In the genomic region with DNA sequence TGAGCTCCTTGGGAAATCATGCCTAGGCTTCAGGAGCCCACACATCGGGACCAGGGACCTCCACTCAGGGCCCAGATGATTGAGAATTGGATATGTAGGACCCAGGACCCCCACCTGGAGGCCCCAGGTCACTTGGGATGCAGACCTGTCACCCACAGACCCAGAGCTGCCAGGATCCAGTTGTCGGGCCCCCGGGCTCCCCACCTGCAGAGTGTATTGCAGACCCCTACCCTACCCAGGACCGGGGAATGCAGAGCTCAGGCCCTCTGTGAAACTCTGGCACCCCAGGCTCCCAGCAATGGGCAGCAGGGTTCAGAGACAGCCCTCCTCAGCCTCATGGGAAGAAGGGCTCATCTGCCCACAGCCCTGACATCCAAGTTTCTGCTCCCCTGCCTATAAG, we compare ENCODE assay signal across 19 cellular contexts. TPM values are rescaled to one million over a fixed set of nuclear protein-coding genes. Genes with fewer than 3 reads are reported as not detected.
DNase-seq lines count a peak whose midpoint lies in the region; ATAC-seq and TF ChIP-seq lines count a peak whose summit lies in the region.
"Had no signal": no experiment of that assay in that cellular context is flagged by ENCODE, and none has a peak within 500 bp of the region (broad histone marks: within the 10 kb centered on the region; RNA-seq: fewer than 3 reads in every experiment).

No MANE protein-coding gene starts in this region.

- H2AFZ ChIP-seq in osteoblast (ENCODE audit: low read length) = no peak overlapping the region
- H2AFZ ChIP-seq: GM23248 had no signal

- H3K27me3 ChIP-seq in osteoblast (ENCODE audit: insufficient read depth, low read length) (no peaks in the 10 kb centered on the region), MG63 (no peaks in the 10 kb centered on the region)
- H3K27me3 ChIP-seq: BLaER1 treated with 17β-estradiol and CSF1 and Interleukin-3, amounts not matched to agents 10 nM and 100 nM had no signal

- no peak overlapping the region for H3K27ac ChIP-seq in osteoblast (ENCODE audit: low read depth, low read length)
- H3K27ac ChIP-seq: 22Rv1; BLaER1 treated with 17β-estradiol and CSF1 and Interleukin-3, amounts not matched to agents 10 nM and 100 nM; GM23248 had no signal

- H3K9me3 Mint-ChIP-seq in activated naive CD8-positive, alpha-beta T cell (ENCODE audit: low read depth) = no peaks in the 10 kb centered on the region
- peaks cover 4% of the 10 kb centered on the region for H3K9me3 Mint-ChIP-seq in activated naive CD8-positive, alpha-beta T cell treated with anti-CD3 and anti-CD28 coated beads, Interleukin-2, amount 50 U/mL, for 24 hours
- no peaks in the 10 kb centered on the region for H3K9me3 Mint-ChIP-seq in stimulated activated naive CD8-positive, alpha-beta T cell treated with anti-CD3 and anti-CD28 coated beads, Interleukin-15, amount 100 ng/mL, for 72 hours
- H3K9me3 Mint-ChIP-seq: CD4-positive, alpha-beta T cell had no signal

- no peak for DNase-seq in activated naive CD8-positive, alpha-beta T cell treated with anti-CD3 and anti-CD28 coated beads, Interleukin-2, amount 50 U/mL, for 24 hours
- DNase-seq in stimulated activated naive CD8-positive, alpha-beta T cell treated with anti-CD3 and anti-CD28 coated beads, Interleukin-15, Interleukin-2, amounts not matched to agents 100 U/mL and 50 U/mL, for 24 hours = no peak
- no peak for DNase-seq in stimulated activated naive CD8-positive, alpha-beta T cell treated with anti-CD3 and anti-CD28 coated beads, Interleukin-15, amount 100 ng/mL, for 72 hours
- DNase-seq in osteoblast (ENCODE audit: insufficient read length, low spot score, missing footprints) = peak; percentile 66
- no peak for DNase-seq in MG63
- DNase-seq: CD4-positive, alpha-beta T cell; CD8-positive, alpha-beta memory T cell; DMS 273 treated with DMSO at 0.1 percent for 48 hours; DMS79; EL; GDM1; GM23248; H9 had no signal

- H3K9me3 ChIP-seq in osteoblast (ENCODE audit: low read depth, low read length) = no peaks in the 10 kb centered on the region
- H3K9me3 ChIP-seq in MG63 = peaks cover 4% of the 10 kb centered on the region

- H3K4me3 Mint-ChIP-seq in activated naive CD8-positive, alpha-beta T cell = no peak overlapping the region
- H3K4me3 Mint-ChIP-seq in activated naive CD8-positive, alpha-beta T cell treated with anti-CD3 and anti-CD28 coated beads, Interleukin-2, amount 50 U/mL, for 24 hours = no peak overlapping the region
- no peak overlapping the region for H3K4me3 Mint-ChIP-seq in stimulated activated naive CD8-positive, alpha-beta T cell treated with anti-CD3 and anti-CD28 coated beads, Interleukin-15, amount 100 ng/mL, for 72 hours
- H3K4me3 Mint-ChIP-seq: B cell; CD14-positive monocyte; CD4-positive, alpha-beta T cell; CD8-positive, alpha-beta memory T cell; H9 had no signal

- no peak overlapping the region for H3K4me2 ChIP-seq in osteoblast (ENCODE audit: insufficient read depth, low read length)
- H3K4me2 ChIP-seq: BLaER1 treated with 17β-estradiol and CSF1 and Interleukin-3, amounts not matched to agents 10 nM and 100 nM had no signal

- peaks cover 32% of the 10 kb centered on the region for H3K4me1 Mint-ChIP-seq in activated naive CD8-positive, alpha-beta T cell (ENCODE audit: low read depth)
- H3K4me1 Mint-ChIP-seq in activated naive CD8-positive, alpha-beta T cell treated with anti-CD3 and anti-CD28 coated beads, Interleukin-2, amount 50 U/mL, for 24 hours = peaks cover 29% of the 10 kb centered on the region
- peaks cover 40% of the 10 kb centered on the region for H3K4me1 Mint-ChIP-seq in stimulated activated naive CD8-positive, alpha-beta T cell treated with anti-CD3 and anti-CD28 coated beads, Interleukin-15, amount 100 ng/mL, for 72 hours

- no peaks in the 10 kb centered on the region for H3K27me3 Mint-ChIP-seq in activated naive CD8-positive, alpha-beta T cell
- no peaks in the 10 kb centered on the region for H3K27me3 Mint-ChIP-seq in activated naive CD8-positive, alpha-beta T cell treated with anti-CD3 and anti-CD28 coated beads, Interleukin-2, amount 50 U/mL, for 24 hours
- H3K27me3 Mint-ChIP-seq in stimulated activated naive CD8-positive, alpha-beta T cell treated with anti-CD3 and anti-CD28 coated beads, Interleukin-15, amount 100 ng/mL, for 72 hours = no peaks in the 10 kb centered on the region
- H3K27me3 Mint-ChIP-seq: B cell; CD4-positive, alpha-beta T cell; CD8-positive, alpha-beta memory T cell had no signal

- peak overlapping the region; percentile 34 for H3K27ac Mint-ChIP-seq in activated naive CD8-positive, alpha-beta T cell
- no peak overlapping the region for H3K27ac Mint-ChIP-seq in activated naive CD8-positive, alpha-beta T cell treated with anti-CD3 and anti-CD28 coated beads, Interleukin-2, amount 50 U/mL, for 24 hours
- no peak overlapping the region for H3K27ac Mint-ChIP-seq in stimulated activated naive CD8-positive, alpha-beta T cell treated with anti-CD3 and anti-CD28 coated beads, Interleukin-15, amount 100 ng/mL, for 72 hours
- H3K27ac Mint-ChIP-seq: B cell; CD4-positive, alpha-beta T cell had no signal

- peaks cover 10% of the 10 kb centered on the region for H3K36me3 Mint-ChIP-seq in activated naive CD8-positive, alpha-beta T cell
- H3K36me3 Mint-ChIP-seq in activated naive CD8-positive, alpha-beta T cell treated with anti-CD3 and anti-CD28 coated beads, Interleukin-2, amount 50 U/mL, for 24 hours (ENCODE audit: low read depth) = peaks cover 34% of the 10 kb centered on the region

- H3K36me3 ChIP-seq in osteoblast (ENCODE audit: insufficient read depth, low read length) (peaks cover 2% of the 10 kb centered on the region), MG63 (peaks cover 15% of the 10 kb centered on the region)

- H4K20me1 ChIP-seq in osteoblast (ENCODE audit: insufficient read depth, low read length) = no peaks in the 10 kb centered on the region

- H3K79me2 ChIP-seq in osteoblast (ENCODE audit: insufficient read depth, low read length) = peaks cover 22% of the 10 kb centered on the region

- peaks cover 4% of the 10 kb centered on the region for H3K4me1 ChIP-seq in osteoblast (ENCODE audit: insufficient read depth, low read length)

- TF ChIP-seq CTCF in osteoblast (IDR thresholded peaks at IDR 0.05; ENCODE audit: extremely low read depth, low read depth, low read length) = no peak

- H3K4me3 ChIP-seq in osteoblast (ENCODE audit: insufficient read depth, low read length) (no peak overlapping the region), MG63 (no peak overlapping the region)
- H3K4me3 ChIP-seq: BLaER1 treated with 17β-estradiol and CSF1 and Interleukin-3, amounts not matched to agents 10 nM and 100 nM; GM12878; GM23248 had no signal

- ATAC-seq in activated naive CD8-positive, alpha-beta T cell treated with anti-CD3 and anti-CD28 coated beads, Interleukin-2, amount 50 U/mL, for 24 hours = no peak
- ATAC-seq in stimulated activated naive CD8-positive, alpha-beta T cell treated with anti-CD3 and anti-CD28 coated beads, Interleukin-15, Interleukin-2, amounts not matched to agents 100 U/mL and 50 U/mL, for 24 hours = peak; percentile 20
- no peak for ATAC-seq in stimulated activated naive CD8-positive, alpha-beta T cell treated with anti-CD3 and anti-CD28 coated beads, Interleukin-15, amount 100 ng/mL, for 72 hours
- ATAC-seq: GM12878 had no signal

RNA-seq across cellular contexts. Expression of a gene that starts 5.9 kb away (rescaled TPM):
- total RNA-seq in osteoblast = 9.1 and 12.7 TPM in 2 replicates
- total RNA-seq in MG63 (2014; rRNA removed; shearing (Covaris generic); ENCODE audit: low replicate concordance) = 18.7 and 49.6 TPM in 2 replicates

RNA-seq across cellular contexts. Expression of a gene that starts 6.2 kb away (rescaled TPM):
- total RNA-seq in osteoblast = 76.9 and 77.4 TPM in 2 replicates
- total RNA-seq in MG63 (2014; rRNA removed; shearing (Covaris generic); ENCODE audit: low replicate concordance) = 45.3 and 72.9 TPM in 2 replicates

RNA-seq across cellular contexts. Expression of a gene that starts 6.4 kb away (rescaled TPM):
- not detected in 2 replicates for total RNA-seq in osteoblast
- total RNA-seq in MG63 (2014; rRNA removed; shearing (Covaris generic); ENCODE audit: low replicate concordance) = not detected in 2 replicates
- total RNA-seq: GM23248 had no signal

RNA-seq across cellular contexts. Expression of a gene that starts 24.9 kb away (rescaled TPM):
- 20.3 and 21.7 TPM in 2 replicates for total RNA-seq in osteoblast
- 18.4 and 20.8 TPM in 2 replicates for total RNA-seq in MG63 (2014; rRNA removed; shearing (Covaris generic); ENCODE audit: low replicate concordance)

RNA-seq across cellular contexts. Expression of a gene that starts 25.1 kb away (rescaled TPM):
- 21.5 and 25.7 TPM in 2 replicates for total RNA-seq in osteoblast
- 82.3 and 150 TPM in 2 replicates for total RNA-seq in MG63 (2014; rRNA removed; shearing (Covaris generic); ENCODE audit: low replicate concordance)
